In genomic region chr21:37430184-37430821, GRCh38 we compare ENCODE assay signal across 13 cellular contexts.
DNase-seq lines count a peak whose midpoint lies in the region; ATAC-seq and TF ChIP-seq lines count a peak whose summit lies in the region.
"Had no signal": no experiment of that assay in that cellular context is flagged by ENCODE, and none has a peak within 500 bp of the region (broad histone marks: within the 10 kb centered on the region; RNA-seq: fewer than 3 reads in every experiment).

No MANE protein-coding gene starts in this region.

- H3K9me3 ChIP-seq in cardiac muscle cell (ENCODE audit: low read depth): no peaks in the 10 kb centered on the region
- no peaks in the 10 kb centered on the region for H3K9me3 ChIP-seq in gastroesophageal sphincter
- H3K9me3 ChIP-seq: ascending aorta, thyroid gland had no signal

- H3K27me3 ChIP-seq in cardiac muscle cell: no peaks in the 10 kb centered on the region
- H3K27me3 ChIP-seq in gastroesophageal sphincter: no peaks in the 10 kb centered on the region
- H3K27me3 ChIP-seq: ascending aorta, thyroid gland had no signal

- H3K36me3 Mint-ChIP-seq in T-helper 1 cell treated with Interleukin-12 subunit alpha and Interleukin-12 subunit beta and Interleukin-4 antibody, amounts not matched to agents 30 μg/mL and 1 μg/mL, for 36 hours (ENCODE audit: low read depth): peaks cover 23% of the 10 kb centered on the region
- H3K36me3 Mint-ChIP-seq in T-cell: peaks cover 53% of the 10 kb centered on the region
- H3K36me3 Mint-ChIP-seq in progenitor cell of endocrine pancreas (ENCODE audit: insufficient read depth): peaks cover 45% of the 10 kb centered on the region

- peak overlapping the region; percentile 2 for H3K27ac Mint-ChIP-seq in T-helper 1 cell treated with Interleukin-12 subunit alpha and Interleukin-12 subunit beta and Interleukin-4 antibody, amounts not matched to agents 30 μg/mL and 1 μg/mL, for 36 hours
- H3K27ac Mint-ChIP-seq in T-cell (peak overlapping the region; percentile 69 to 86), progenitor cell of endocrine pancreas (peak overlapping the region; percentile 81)

- ATAC-seq in T-cell (replicated peaks in 1 of 4) (no peak), gastroesophageal sphincter (no peak), HG02678 (IDR thresholded peaks at IDR 0.05; ENCODE audit: unreplicated experiment) (no peak)

- H3K4me3 ChIP-seq in cardiac muscle cell (no peak overlapping the region), gastroesophageal sphincter (no peak overlapping the region)
- H3K4me3 ChIP-seq: ascending aorta, thyroid gland had no signal

- H3K36me3 ChIP-seq in cardiac muscle cell: no peaks in the 10 kb centered on the region
- no peaks in the 10 kb centered on the region for H3K36me3 ChIP-seq in gastroesophageal sphincter
- H3K36me3 ChIP-seq: ascending aorta, thyroid gland had no signal

- no peak for TF ChIP-seq EP300 in gastroesophageal sphincter (IDR thresholded peaks at IDR 0.05)

- CTCF ChIA-PET in T-cell (lab: Charles Lee): no interaction called here

- TF ChIP-seq POLR2A in gastroesophageal sphincter (IDR thresholded peaks at IDR 0.05): no peak

- H3K4me1 ChIP-seq in cardiac muscle cell (ENCODE audit: low read depth) (peaks cover 23% of the 10 kb centered on the region), gastroesophageal sphincter (peaks cover 3 to 57% (median 5%) of the 10 kb centered on the region in 3 donors)

- no peaks in the 10 kb centered on the region for H3K27me3 Mint-ChIP-seq in T-helper 1 cell treated with Interleukin-12 subunit alpha and Interleukin-12 subunit beta and Interleukin-4 antibody, amounts not matched to agents 30 μg/mL and 1 μg/mL, for 36 hours (ENCODE audit: low read depth)
- H3K27me3 Mint-ChIP-seq in T-cell (no peaks in the 10 kb centered on the region), progenitor cell of endocrine pancreas (no peaks in the 10 kb centered on the region)

- H3K4me3 Mint-ChIP-seq in T-helper 1 cell treated with Interleukin-12 subunit alpha and Interleukin-12 subunit beta and Interleukin-4 antibody, amounts not matched to agents 30 μg/mL and 1 μg/mL, for 36 hours: no peak overlapping the region
- H3K4me3 Mint-ChIP-seq in T-cell (peak overlapping the region in 1 of 3 donors; percentile 30), progenitor cell of endocrine pancreas (ENCODE audit: low read depth) (no peak overlapping the region)
- H3K4me3 Mint-ChIP-seq: endodermal cell had no signal

- H3K27ac ChIP-seq in cardiac muscle cell (peak overlapping the region; percentile 81), gastroesophageal sphincter (no peak overlapping the region)
- H3K27ac ChIP-seq: ascending aorta had no signal

- DNase-seq in T-helper 1 cell (no peak), T-cell (no peak), cardiac muscle cell (ENCODE audit: low read depth in 1 of 2, low spot score in 1 of 2) (no peak), progenitor cell of endocrine pancreas (ENCODE audit: low spot score, unreplicated experiment) (no peak), GM19240 (ENCODE audit: insufficient read length, low spot score) (no peak)
- DNase-seq: endodermal cell, hippocampal formation, mesenchymal stem cell had no signal

- peaks cover 32% of the 10 kb centered on the region for H3K4me1 Mint-ChIP-seq in T-helper 1 cell treated with Interleukin-12 subunit alpha and Interleukin-12 subunit beta and Interleukin-4 antibody, amounts not matched to agents 30 μg/mL and 1 μg/mL, for 36 hours (ENCODE audit: low read depth)
- H3K4me1 Mint-ChIP-seq in T-cell: peaks cover 73 to 78% (median 74%) of the 10 kb centered on the region in 3 donors
- H3K4me1 Mint-ChIP-seq in progenitor cell of endocrine pancreas (ENCODE audit: low read depth): peaks cover 23% of the 10 kb centered on the region

- TF ChIP-seq CTCF in cardiac muscle cell (IDR thresholded peaks at IDR 0.05; ENCODE audit: low read depth, low read length) (no peak), progenitor cell of endocrine pancreas (IDR thresholded peaks at IDR 0.05; ENCODE audit: unreplicated experiment) (no peak), gastroesophageal sphincter (IDR thresholded peaks at IDR 0.05) (no peak)

- WGBS in gastroesophageal sphincter (ENCODE audit: low coverage in 1 of 2), 2 donors: 87 to 93% methylated on average over 4 of the region's 6 CpGs

- H3K9me3 Mint-ChIP-seq in T-helper 1 cell treated with Interleukin-12 subunit alpha and Interleukin-12 subunit beta and Interleukin-4 antibody, amounts not matched to agents 30 μg/mL and 1 μg/mL, for 36 hours: no peaks in the 10 kb centered on the region
- H3K9me3 Mint-ChIP-seq in T-cell: no peaks in the 10 kb centered on the region
- H3K9me3 Mint-ChIP-seq in progenitor cell of endocrine pancreas (ENCODE audit: low read depth): peaks cover 21% of the 10 kb centered on the region

- POLR2A ChIA-PET in T-cell (lab: Charles Lee): interaction anchor here in 1 of 2 donors (0.6 kb wide), 1 partner anchor 1801 kb away, joined by 3 read pairs; no protein-coding TSS in a partner anchor

Comparison
In these comparisons a context has a peak if more than half of its experiments do, and no peak if none do; other contexts are left out.
1. H3K27ac Mint-ChIP-seq: peak in every context shown above with its lines; median percentile 81 in progenitor cell of endocrine pancreas; 78 in T-cell; 2 in T-helper 1 cell treated with Interleukin-12 subunit alpha and Interleukin-12 subunit beta and Interleukin-4 antibody, amounts not matched to agents 30 μg/mL and 1 μg/mL, for 36 hours.